In genomic region chr17:69425978-69426377, GRCh38 we compare ENCODE assay signal across 26 cellular contexts.
"Had no signal": no experiment of that assay in that cellular context is flagged by ENCODE, and none has a peak within 500 bp of the region (broad histone marks: within the 10 kb centered on the region; RNA-seq: fewer than 3 reads in every experiment).

No MANE protein-coding gene starts in this region.

- H3K9me3 Mint-ChIP-seq: activated B cell treated with CpG ODN at 0.5 μM for 24 hours; central memory CD8-positive, alpha-beta T cell; nephron; stimulated activated effector memory CD8-positive, alpha-beta T cell treated with anti-CD3 and anti-CD28 coated beads, Interleukin-12 subunit alpha, Interleukin-12 subunit beta, amount 100 ng/mL, for 72 hours; T-helper 1 cell treated with Interleukin-12 subunit alpha and Interleukin-12 subunit beta and Interleukin-4 antibody, amounts not matched to agents 30 μg/mL and 1 μg/mL, for 36 hours had no signal

- ATAC-seq: activated CD4-positive, alpha-beta T cell treated with anti-CD3 and anti-CD28 coated beads for 36 hours; right lobe of liver; stimulated activated effector memory CD8-positive, alpha-beta T cell treated with anti-CD3 and anti-CD28 coated beads, Interleukin-12 subunit alpha, Interleukin-12 subunit beta, amount 100 ng/mL, for 72 hours had no signal

- H3K79me2 ChIP-seq: parathyroid adenoma had no signal

- H3K36me3 ChIP-seq: left ventricle myocardium inferior, right lobe of liver, stomach, suprapubic skin, tibial nerve, uterus had no signal

- H3K4me1 ChIP-seq: parathyroid adenoma, uterus had no signal

- H3K4me3 ChIP-seq: coronary artery, hepatocyte, left ventricle myocardium inferior, right lobe of liver, stomach, suprapubic skin, tibial nerve, uterus had no signal

- H3K36me3 Mint-ChIP-seq: stimulated activated effector memory CD8-positive, alpha-beta T cell treated with anti-CD3 and anti-CD28 coated beads, Interleukin-12 subunit alpha, Interleukin-12 subunit beta, amount 100 ng/mL, for 72 hours had no signal

- DNase-seq: activated B cell treated with CpG ODN at 0.5 μM for 24 hours; activated CD4-positive, alpha-beta T cell treated with anti-CD3 and anti-CD28 coated beads for 36 hours; activated CD4-positive, alpha-beta T cell treated with anti-CD3 and anti-CD28 coated beads, Interleukin-2, amount 50 U/mL, for 4 hours; activated CD8-positive, alpha-beta memory T cell treated with anti-CD3 and anti-CD28 coated beads for 24 hours; activated effector memory CD4-positive, alpha-beta T cell treated with anti-CD3 and anti-CD28 coated beads, Interleukin-2, amount 50 U/mL, for 16 hours; activated naive CD4-positive, alpha-beta T cell treated with anti-CD3 and anti-CD28 coated beads, Interleukin-2, amount 50 U/mL, for 16 hours; foreskin fibroblast; glutamatergic neuron; left ventricle myocardium inferior; mammary epithelial cell; midbrain; right lobe of liver; small intestine; stimulated activated CD4-positive, alpha-beta T cell treated with anti-CD3 and anti-CD28 coated beads, Interleukin-2, amount 100 ng/mL, for 24 hours; stomach; T1000; uterus had no signal

- H3K27ac Mint-ChIP-seq: activated B cell treated with CpG ODN at 0.5 μM for 24 hours; activated CD4-positive, alpha-beta T cell treated with anti-CD3 and anti-CD28 coated beads for 36 hours; nephron; stimulated activated effector memory CD8-positive, alpha-beta T cell treated with anti-CD3 and anti-CD28 coated beads, Interleukin-12 subunit alpha, Interleukin-12 subunit beta, amount 100 ng/mL, for 72 hours; T-helper 1 cell treated with Interleukin-12 subunit alpha and Interleukin-12 subunit beta and Interleukin-4 antibody, amounts not matched to agents 30 μg/mL and 1 μg/mL, for 36 hours had no signal

- H2AFZ ChIP-seq: hepatocyte, parathyroid adenoma had no signal

- H3K4me3 Mint-ChIP-seq: activated B cell treated with CpG ODN at 0.5 μM for 24 hours; activated CD4-positive, alpha-beta T cell treated with anti-CD3 and anti-CD28 coated beads for 36 hours; central memory CD8-positive, alpha-beta T cell; nephron; stimulated activated effector memory CD8-positive, alpha-beta T cell treated with anti-CD3 and anti-CD28 coated beads, Interleukin-12 subunit alpha, Interleukin-12 subunit beta, amount 100 ng/mL, for 72 hours; T-helper 1 cell treated with Interleukin-12 subunit alpha and Interleukin-12 subunit beta and Interleukin-4 antibody, amounts not matched to agents 30 μg/mL and 1 μg/mL, for 36 hours had no signal

- H3K27me3 ChIP-seq: hepatocyte, right lobe of liver, stomach, suprapubic skin, tibial nerve, uterus had no signal

- H3K27ac ChIP-seq: coronary artery, hepatocyte, left ventricle myocardium inferior, parathyroid adenoma, right lobe of liver, stomach, suprapubic skin, tibial nerve, uterus had no signal

- H3K9me3 ChIP-seq: left ventricle myocardium inferior, right lobe of liver, stomach, suprapubic skin, tibial nerve, uterus had no signal

- H3K9ac ChIP-seq: parathyroid adenoma had no signal

- H3K4me2 ChIP-seq: hepatocyte had no signal

- H3K27me3 Mint-ChIP-seq: activated B cell treated with CpG ODN at 0.5 μM for 24 hours; activated CD4-positive, alpha-beta T cell treated with anti-CD3 and anti-CD28 coated beads for 36 hours; central memory CD8-positive, alpha-beta T cell had no signal
